In the genomic region with DNA sequence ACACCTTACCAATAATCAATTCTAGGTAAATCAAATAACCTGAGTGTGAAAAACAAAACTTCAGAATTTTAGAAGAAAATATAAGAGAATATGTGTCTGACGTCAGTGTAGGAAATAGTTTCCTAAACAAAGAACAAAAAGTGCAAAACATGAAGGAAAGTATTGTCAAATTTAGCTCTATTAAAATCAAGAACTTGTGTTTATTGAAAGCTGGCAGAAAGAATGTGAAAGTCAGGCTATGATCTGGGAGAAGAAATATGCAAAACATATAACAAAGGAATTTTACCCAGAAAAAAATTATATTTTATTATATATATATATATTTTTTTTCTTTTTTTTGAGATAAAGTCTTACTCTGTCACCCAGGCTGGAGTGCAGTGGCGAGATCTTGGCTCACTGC, we compare ENCODE assay signal across 29 cellular contexts.
"Had no signal": no experiment of that assay in that cellular context is flagged by ENCODE, and none has a peak within 500 bp of the region (broad histone marks: within the 10 kb centered on the region; RNA-seq: fewer than 3 reads in every experiment).

No MANE protein-coding gene starts in this region.

- H3K4me1 ChIP-seq: adrenal gland, body of pancreas, breast epithelium, Peyer's patch, SJSA1 had no signal

- H3K9ac ChIP-seq: KMS-11, SK-N-SH had no signal

- H3K9me3 ChIP-seq: adrenal gland, body of pancreas, breast epithelium, Peyer's patch, SJSA1, SK-N-SH had no signal

- H3K36me3 ChIP-seq: adrenal gland, breast epithelium, Peyer's patch, SJSA1 had no signal

- H3K27ac ChIP-seq: adrenal gland, body of pancreas, breast epithelium, KMS-11, Peyer's patch, SJSA1 had no signal

- H3K4me2 ChIP-seq: KMS-11, SK-N-SH had no signal

- H3K4me3 ChIP-seq: adrenal gland, body of pancreas, breast epithelium, Peyer's patch, SJSA1 had no signal

- H3K27me3 ChIP-seq: adrenal gland, body of pancreas, breast epithelium, Peyer's patch, SJSA1 had no signal

- DNase-seq: activated CD4-positive, alpha-beta T cell treated with anti-CD3 and anti-CD28 coated beads for 36 hours; activated CD4-positive, alpha-beta T cell treated with anti-CD3 and anti-CD28 coated beads, Interleukin-2, amount 10 ng/mL, durations not matched to agents 7 days and 5 days; activated CD4-positive, alpha-beta T cell treated with anti-CD3 and anti-CD28 coated beads, Interleukin-2, amount 50 U/mL, for 48 hours; activated CD8-positive, alpha-beta T cell treated with anti-CD3 and anti-CD28 coated beads, Interleukin-2, amount 10 ng/mL, durations not matched to agents 7 days and 5 days; activated gamma-delta T cell; activated naive CD4-positive, alpha-beta T cell treated with Interleukin-2 at 50 U/mL for 16 hours; activated naive CD8-positive, alpha-beta T cell treated with anti-CD3 and anti-CD28 coated beads, Interleukin-2, amount 10 ng/mL, durations not matched to agents 7 days and 5 days; activated T-cell treated with anti-CD3 and anti-CD28 coated beads, Interleukin-2, amount 50 U/mL, for 24 hours; adrenal gland; body of pancreas; MM.1S; MV-4-11; NCI-H1092; NCI-H1436 treated with DMSO at 0.1 percent for 48 hours; NCI-H1694 treated with DMSO at 0.1 percent for 48 hours; NCI-H2029; NCI-H2107; NCI-H2171; NCI-H446; NCI-H524 treated with DMSO at 0.1 percent for 48 hours; NK-92 treated with Interleukin-12 subunit alpha and Interleukin-12 subunit beta, amount 100 ng/mL, for 24 hours; PC-3; Peyer's patch; RPMI8226; SHP77 treated with DMSO at 0.1 percent for 48 hours; SK-N-SH had no signal
